13 cellular contexts compared by ENCODE assay signal in the genomic region with DNA sequence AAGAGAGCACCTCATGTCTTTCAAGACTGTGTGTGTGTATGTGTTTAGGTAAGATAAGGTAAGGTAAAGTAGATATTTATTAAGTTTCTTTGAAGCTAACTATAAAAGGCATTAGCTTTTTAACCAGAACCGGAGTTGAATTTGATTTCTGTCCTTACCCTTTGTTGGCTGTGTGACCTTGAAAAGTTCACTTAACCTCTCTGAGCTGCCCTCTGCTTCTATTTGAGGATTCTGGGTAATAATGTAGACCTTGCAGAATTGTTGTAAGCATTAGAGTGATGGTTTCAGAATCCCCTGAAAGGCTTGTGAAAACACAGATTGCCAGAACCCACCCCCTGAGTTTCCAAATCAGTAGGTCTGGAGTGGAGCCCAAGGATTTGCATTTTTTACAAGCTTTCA. TPM values are rescaled to one million over a fixed set of nuclear protein-coding genes. Genes with fewer than 3 reads are reported as not detected.
DNase-seq lines count a peak whose midpoint lies in the region; ATAC-seq, FAIRE-seq and TF ChIP-seq lines count a peak whose summit lies in the region.
"Had no signal": no experiment of that assay in that cellular context is flagged by ENCODE, and none has a peak within 500 bp of the region (broad histone marks: within the 10 kb centered on the region; RNA-seq: fewer than 3 reads in every experiment).

No MANE protein-coding gene starts in this region.

- H3F3A ChIP-seq in smooth muscle cell (ENCODE audit: low read depth) = peaks cover 19% of the 10 kb centered on the region

- intact Hi-C loops in activated CD4-positive, alpha-beta T cell treated with anti-CD3 and anti-CD28 coated beads, Interleukin-2, amount 10 ng/mL, durations not matched to agents 24 days and 14 days (cut with micrococcal nuclease) = loop anchor here (10.0 kb wide), 2 partner anchors 443 to 553 kb away; a partner anchor contains a TSS
- intact Hi-C loops in endothelial cell of umbilical vein (cut with micrococcal nuclease) = loop anchor here (5.0 kb wide), 1 partner anchor 500 kb away; no protein-coding TSS in a partner anchor

- DNase-seq in activated CD4-positive, alpha-beta T cell treated with anti-CD3 and anti-CD28 coated beads, Interleukin-2, amount 10 ng/mL, durations not matched to agents 24 days and 14 days = no peak
- no peak for DNase-seq in activated CD4-positive, alpha-beta T cell treated with anti-CD3 and anti-CD28 coated beads for 1 hour
- DNase-seq in WTC11 (ENCODE audit: low spot score) = no peak
- DNase-seq in endothelial cell of umbilical vein (ENCODE audit: low read depth, low spot score) = no peak
- DNase-seq in smooth muscle cell (lab: John Stamatoyannopoulos, UW; ENCODE audit: unreplicated experiment) = no peak
- no peak for DNase-seq in SHP77 treated with DMSO at 0.1 percent for 48 hours (lab: John Stamatoyannopoulos, UW)
- DNase-seq in NCI-H1436 (lab: John Stamatoyannopoulos, UW) = no peak
- DNase-seq: effector memory CD8-positive, alpha-beta T cell; GOT3; NCI-H1436 treated with DMSO at 0.1 percent for 48 hours; NCI-H510A treated with DMSO at 0.1 percent for 48 hours had no signal

- TF ChIP-seq POLR2A in endothelial cell of umbilical vein (IDR thresholded peaks at IDR 0.05; ENCODE audit: low read depth, low read length) = no peak

- H3K4me3 ChIP-seq in endothelial cell of umbilical vein (replicated peaks in 1 of 3; ENCODE audit: insufficient read depth in 1 of 3, low read depth in 1 of 3, low read length in 3 of 3) = no peak overlapping the region
- H3K4me3 ChIP-seq in smooth muscle cell = no peak overlapping the region
- H3K4me3 ChIP-seq: suprapubic skin had no signal

- peak overlapping the region; percentile 74 for H3K27ac Mint-ChIP-seq in activated CD4-positive, alpha-beta T cell treated with anti-CD3 and anti-CD28 coated beads, Interleukin-2, amount 10 ng/mL, durations not matched to agents 24 days and 14 days
- H3K27ac Mint-ChIP-seq in WTC11 = peak overlapping the region; percentile 52; the same call in 1 of the 2 replicates

- POLR2A ChIA-PET in WTC11 (lab: Charles Lee) (no interaction called here), endothelial cell of umbilical vein (lab: Charles Lee) (interaction anchor here (1.4 kb wide), 1 partner anchor 23 kb away, joined by 3 read pairs; no protein-coding TSS in a partner anchor)

- no peaks in the 10 kb centered on the region for H3K9me3 Mint-ChIP-seq in activated CD4-positive, alpha-beta T cell treated with anti-CD3 and anti-CD28 coated beads, Interleukin-2, amount 10 ng/mL, durations not matched to agents 24 days and 14 days
- H3K9me3 Mint-ChIP-seq in WTC11 = no peaks in the 10 kb centered on the region
- H3K9me3 Mint-ChIP-seq: effector memory CD8-positive, alpha-beta T cell had no signal

- dilution Hi-C loops in endothelial cell of umbilical vein (cut with MboI; ENCODE audit: extremely low pct_ligation_motif_present, low sequenced_read_pairs) = loop anchor here (10.0 kb wide), 1 partner anchor 143 kb away; no protein-coding TSS in a partner anchor

- no peaks in the 10 kb centered on the region for H3K27me3 Mint-ChIP-seq in activated CD4-positive, alpha-beta T cell treated with anti-CD3 and anti-CD28 coated beads, Interleukin-2, amount 10 ng/mL, durations not matched to agents 24 days and 14 days
- H3K27me3 Mint-ChIP-seq in WTC11 (ENCODE audit: low read depth) = no peaks in the 10 kb centered on the region
- H3K27me3 Mint-ChIP-seq: effector memory CD8-positive, alpha-beta T cell had no signal

- H3K36me3 ChIP-seq in endothelial cell of umbilical vein (ENCODE audit: control insufficient read depth in 2 of 2, extremely low read depth in 1 of 2, insufficient read depth in 2 of 2, low read length in 2 of 2) = peaks cover 10 to 12% of the 10 kb centered on the region in 2 experiments
- H3K36me3 ChIP-seq in smooth muscle cell (ENCODE audit: low read depth) = no peaks in the 10 kb centered on the region

- TSS peak; percentile 94 for BruUV-seq in endothelial cell of umbilical vein (replicated peaks; lab: Mats Ljungman, UMichigan)

- peak overlapping the region; percentile 84 for H3K27ac ChIP-seq in endothelial cell of umbilical vein (ENCODE audit: insufficient read depth, low read depth, low read length)
- peak overlapping the region; percentile 79 for H3K27ac ChIP-seq in smooth muscle cell (ENCODE audit: low read depth)
- H3K27ac ChIP-seq: suprapubic skin had no signal

- no peak overlapping the region for H2AFZ ChIP-seq in endothelial cell of umbilical vein (ENCODE audit: low read depth, low read length)
- H2AFZ ChIP-seq in smooth muscle cell (ENCODE audit: low read depth) = no peak overlapping the region

- no peak overlapping the region for H3K4me3 Mint-ChIP-seq in activated CD4-positive, alpha-beta T cell treated with anti-CD3 and anti-CD28 coated beads, Interleukin-2, amount 10 ng/mL, durations not matched to agents 24 days and 14 days
- no peak overlapping the region for H3K4me3 Mint-ChIP-seq in WTC11
- H3K4me3 Mint-ChIP-seq: effector memory CD8-positive, alpha-beta T cell had no signal

- peaks cover 51% of the 10 kb centered on the region for H3K4me1 Mint-ChIP-seq in activated CD4-positive, alpha-beta T cell treated with anti-CD3 and anti-CD28 coated beads, Interleukin-2, amount 10 ng/mL, durations not matched to agents 24 days and 14 days
- peaks cover 23% of the 10 kb centered on the region for H3K4me1 Mint-ChIP-seq in WTC11

- TF ChIP-seq CTCF in WTC11 (IDR thresholded peaks at IDR 0.05) (no peak), endothelial cell of umbilical vein (IDR thresholded peaks at IDR 0.05; ENCODE audit: extremely low read depth in 1 of 2, insufficient read depth in 1 of 2, low read depth in 1 of 2, low read length in 2 of 2) (no peak), smooth muscle cell (IDR thresholded peaks at IDR 0.05; ENCODE audit: borderline replicate concordance, insufficient read depth, poor library complexity, severe bottlenecking) (no peak)

- WGBS in smooth muscle cell (ENCODE audit: low lambda C conversion rate) = 87% methylated on average over 1 of the region's 1 CpG

- FAIRE-seq in endothelial cell of umbilical vein (lab: Jason Lieb, UNC) = no peak

- no peaks in the 10 kb centered on the region for H4K20me1 ChIP-seq in endothelial cell of umbilical vein (replicated peaks; ENCODE audit: control insufficient read depth, extremely low read depth, insufficient read depth, low read length)
- H4K20me1 ChIP-seq in smooth muscle cell (ENCODE audit: low read depth) = peaks cover 12% of the 10 kb centered on the region

- H3K4me2 ChIP-seq in endothelial cell of umbilical vein (ENCODE audit: insufficient read depth, low read length) = peak overlapping the region; percentile 19
- peak overlapping the region; percentile 8 for H3K4me2 ChIP-seq in smooth muscle cell

- H3K79me2 ChIP-seq in endothelial cell of umbilical vein (ENCODE audit: control insufficient read depth, insufficient read depth, low read length) (peaks cover 12% of the 10 kb centered on the region), smooth muscle cell (ENCODE audit: low read depth) (no peaks in the 10 kb centered on the region)

- ATAC-seq in WTC11 (no peak), HG03025 (IDR thresholded peaks at IDR 0.05; ENCODE audit: low FRiP score, unreplicated experiment) (no peak)
- ATAC-seq: effector memory CD8-positive, alpha-beta T cell had no signal

- peaks cover 49% of the 10 kb centered on the region for H3K4me1 ChIP-seq in endothelial cell of umbilical vein (ENCODE audit: control insufficient read depth, extremely low read depth, insufficient read depth, low read length)
- H3K4me1 ChIP-seq in smooth muscle cell (ENCODE audit: low read depth) = no peaks in the 10 kb centered on the region

- peaks cover 38% of the 10 kb centered on the region for H3K36me3 Mint-ChIP-seq in activated CD4-positive, alpha-beta T cell treated with anti-CD3 and anti-CD28 coated beads, Interleukin-2, amount 10 ng/mL, durations not matched to agents 24 days and 14 days (ENCODE audit: low read depth)
- peaks cover 35% of the 10 kb centered on the region for H3K36me3 Mint-ChIP-seq in WTC11

- H3K9ac ChIP-seq in endothelial cell of umbilical vein (replicated peaks; ENCODE audit: extremely low read depth, insufficient read depth, low read length) (peak overlapping the region; percentile 52), smooth muscle cell (ENCODE audit: low read depth) (no peak overlapping the region)

- H3K9me3 ChIP-seq in endothelial cell of umbilical vein (replicated peaks; ENCODE audit: control insufficient read depth, insufficient read depth, low read length) (no peaks in the 10 kb centered on the region), smooth muscle cell (replicated peaks; ENCODE audit: low read depth) (no peaks in the 10 kb centered on the region)
- H3K9me3 ChIP-seq: suprapubic skin had no signal

- CTCF ChIA-PET in WTC11 (lab: Charles Lee) = interaction anchor here (1.4 kb wide), 1 partner anchor 22 kb away, joined by 4 read pairs; a partner anchor contains a TSS
- CTCF ChIA-PET in endothelial cell of umbilical vein (lab: Charles Lee) = interaction anchor here (1.6 to 3.7 kb wide), 8 partner anchors 12 to 160 kb away, joined by 4 to 32 read pairs (median 6); a partner anchor contains a TSS

- H3K9me1 ChIP-seq in endothelial cell of umbilical vein (replicated peaks; ENCODE audit: control insufficient read depth, extremely low read depth, insufficient read depth, low read length) = no peaks in the 10 kb centered on the region

- H3K27me3 ChIP-seq in endothelial cell of umbilical vein (ENCODE audit: control insufficient read depth in 2 of 2, insufficient read depth in 2 of 2, low read length in 2 of 2) (no peaks in the 10 kb centered on the region), smooth muscle cell (ENCODE audit: low read depth) (no peaks in the 10 kb centered on the region)
- H3K27me3 ChIP-seq: suprapubic skin had no signal

TF ChIP-seq in WTC11, 78 proteins besides CTCF, POLR2A, EP300 and RAD21 (continues in another document):
- no peak for TF ChIP-seq OVOL2 (CRISPR knock-in tag; IDR thresholded peaks at IDR 0.05; ENCODE audit: borderline replicate concordance)
- no peak for TF ChIP-seq ZNF232 (CRISPR knock-in tag; IDR thresholded peaks at IDR 0.05)

TF ChIP-seq in endothelial cell of umbilical vein, 7 proteins besides CTCF, POLR2A, EP300 and RAD21 (continues in another document):
- no peak for TF ChIP-seq MYC (IDR thresholded peaks at IDR 0.05; ENCODE audit: low read depth, low read length)

RNA-seq across cellular contexts. Expression of a gene that starts 21.6 kb away (rescaled TPM):
- 88.0 and 91.7 TPM in 2 replicates for total RNA-seq in activated CD4-positive, alpha-beta T cell treated with anti-CD3 and anti-CD28 coated beads, Interleukin-2, amount 10 ng/mL, durations not matched to agents 24 days and 14 days
- total RNA-seq in WTC11 (2021) (79.0 to 80.3 TPM (median 79.6 TPM) in 3 replicates), endothelial cell of umbilical vein (35.4 and 39.9 TPM in 2 replicates), smooth muscle cell (24.7 and 31.7 TPM in 2 replicates)
- polyA plus RNA-seq in endothelial cell of umbilical vein (9.1 and 11.9 TPM in 2 replicates), smooth muscle cell (12.9 and 15.8 TPM in 2 replicates)
- polyA plus RNA-seq in endothelial cell of umbilical vein (2011; cell fraction: cytosol; rRNA removed) = 7.3 and 8.1 TPM in 2 replicates
- polyA plus RNA-seq in endothelial cell of umbilical vein (2011; cell fraction: nucleus; rRNA removed) = 46.6 and 57.5 TPM in 2 replicates
- polyA plus RNA-seq in endothelial cell of umbilical vein (2012) = 23.9 and 24.6 TPM in 2 replicates
- 39.4 and 43.0 TPM in 2 replicates for polyA minus RNA-seq in endothelial cell of umbilical vein
- 24.6 TPM for polyA minus RNA-seq in endothelial cell of umbilical vein (2011; cell fraction: cytosol; rRNA and poly(A)+ RNA removed)
- 53.3 and 80.0 TPM in 2 replicates for polyA minus RNA-seq in endothelial cell of umbilical vein (2011; cell fraction: nucleus; rRNA and poly(A)+ RNA removed)
